24 cellular contexts compared by ENCODE assay signal in the genomic region with DNA sequence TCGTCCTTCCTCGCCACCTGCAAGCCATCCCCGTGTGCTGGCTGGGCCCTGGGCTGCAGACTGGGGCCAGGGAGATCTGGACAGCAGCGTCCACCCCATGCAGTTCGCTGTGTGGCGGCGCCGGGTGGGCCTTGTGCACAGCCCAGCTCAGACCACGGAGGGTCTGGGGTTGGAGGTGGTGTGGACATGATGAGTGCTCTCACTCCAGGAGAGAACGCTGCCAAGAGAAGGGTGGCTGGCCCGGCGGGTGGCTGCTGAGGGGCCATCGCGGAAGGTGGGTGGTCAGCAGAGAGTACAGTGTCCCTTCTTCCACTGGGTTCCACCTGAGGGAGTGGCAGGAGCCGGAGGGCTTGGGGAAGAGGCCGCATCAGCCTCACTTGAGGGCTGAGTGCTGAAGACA. TPM values are rescaled to one million over a fixed set of nuclear protein-coding genes. Genes with fewer than 3 reads are reported as not detected.
DNase-seq lines count a peak whose midpoint lies in the region; ATAC-seq and TF ChIP-seq lines count a peak whose summit lies in the region.
"Had no signal": no experiment of that assay in that cellular context is flagged by ENCODE, and none has a peak within 500 bp of the region (broad histone marks: within the 10 kb centered on the region; RNA-seq: fewer than 3 reads in every experiment).

No MANE protein-coding gene starts in this region.

- CTCF ChIA-PET in RWPE1 (lab: Yijun Ruan, JAX): interaction anchor here (0.6 to 1.1 kb wide), 4 partner anchors 14 to 202 kb away, joined by 3 to 4 read pairs (median 3); no protein-coding TSS in a partner anchor

- H3K4me1 Mint-ChIP-seq in endodermal cell: peaks cover 6% of the 10 kb centered on the region
- peaks cover 19% of the 10 kb centered on the region for H3K4me1 Mint-ChIP-seq in progenitor cell of endocrine pancreas (ENCODE audit: low read depth)
- H3K4me1 Mint-ChIP-seq in type B pancreatic cell (ENCODE audit: unreplicated experiment): peaks cover 34% of the 10 kb centered on the region
- no peaks in the 10 kb centered on the region for H3K4me1 Mint-ChIP-seq in activated naive CD8-positive, alpha-beta T cell treated with anti-CD3 and anti-CD28 coated beads, Interleukin-2, amount 50 U/mL, for 24 hours
- H3K4me1 Mint-ChIP-seq: activated naive CD8-positive, alpha-beta T cell treated with anti-CD3 and anti-CD28 coated beads for 36 hours; activated T-helper 17 cell treated with anti-CD3 and anti-CD28 coated beads, Interleukin-2, amount 50 U/mL, for 72 hours had no signal

- H3K4me3 Mint-ChIP-seq in endodermal cell (no peak overlapping the region), progenitor cell of endocrine pancreas (ENCODE audit: low read depth) (no peak overlapping the region), type B pancreatic cell (no peak overlapping the region)
- no peak overlapping the region for H3K4me3 Mint-ChIP-seq in activated naive CD8-positive, alpha-beta T cell treated with anti-CD3 and anti-CD28 coated beads, Interleukin-2, amount 50 U/mL, for 24 hours
- H3K4me3 Mint-ChIP-seq: activated naive CD8-positive, alpha-beta T cell treated with anti-CD3 and anti-CD28 coated beads for 36 hours; activated T-helper 17 cell treated with anti-CD3 and anti-CD28 coated beads, Interleukin-2, amount 50 U/mL, for 72 hours; CD4-positive, alpha-beta T cell; immature natural killer cell; natural killer cell had no signal

- no peaks in the 10 kb centered on the region for H3K9me3 ChIP-seq in endodermal cell (ENCODE audit: control insufficient read depth, low read length)
- H3K9me3 ChIP-seq: pancreas had no signal

- no peak for TF ChIP-seq CTCF in RWPE1 (conservative IDR thresholded peaks at IDR 0.05; ENCODE audit: low read depth)
- no peak for TF ChIP-seq CTCF in endodermal cell (conservative IDR thresholded peaks at IDR 0.05)
- no peak for TF ChIP-seq CTCF in progenitor cell of endocrine pancreas (IDR thresholded peaks at IDR 0.05; ENCODE audit: unreplicated experiment)
- no peak for TF ChIP-seq CTCF in type B pancreatic cell (conservative IDR thresholded peaks at IDR 0.05)

- H3K36me3 Mint-ChIP-seq in endodermal cell (ENCODE audit: low read depth): no peaks in the 10 kb centered on the region
- no peaks in the 10 kb centered on the region for H3K36me3 Mint-ChIP-seq in progenitor cell of endocrine pancreas (ENCODE audit: insufficient read depth)
- no peaks in the 10 kb centered on the region for H3K36me3 Mint-ChIP-seq in type B pancreatic cell
- no peaks in the 10 kb centered on the region for H3K36me3 Mint-ChIP-seq in activated naive CD8-positive, alpha-beta T cell treated with anti-CD3 and anti-CD28 coated beads, Interleukin-2, amount 50 U/mL, for 24 hours (ENCODE audit: low read depth)
- H3K36me3 Mint-ChIP-seq: activated naive CD8-positive, alpha-beta T cell treated with anti-CD3 and anti-CD28 coated beads for 36 hours; immature natural killer cell; natural killer cell had no signal

- POLR2A ChIA-PET in RWPE1 (lab: Yijun Ruan, JAX; ENCODE audit: low non-redundant PET): no interaction called here

- H3K4me1 ChIP-seq in endodermal cell (ENCODE audit: control insufficient read depth, insufficient read depth, low read length): peaks cover 5% of the 10 kb centered on the region

- H3K27ac ChIP-seq in RWPE1: peak overlapping the region; percentile 99
- H3K27ac ChIP-seq in endodermal cell (ENCODE audit: low read depth, low read length): no peak overlapping the region

- WGBS in endodermal cell (ENCODE audit: insufficient coverage in 1 of 2, insufficient read length in 1 of 2), 2 experiments: 96 to 100% methylated on average over 3 to 16 of the region's 16 CpGs

- no peak for DNase-seq in RWPE1 (ENCODE audit: low spot score)
- no peak for DNase-seq in endodermal cell
- DNase-seq in progenitor cell of endocrine pancreas (ENCODE audit: low spot score, unreplicated experiment): no peak
- DNase-seq in type B pancreatic cell (ENCODE audit: extremely low spot score, unreplicated experiment): no peak
- DNase-seq in activated naive CD8-positive, alpha-beta T cell treated with anti-CD3 and anti-CD28 coated beads, Interleukin-2, amount 50 U/mL, for 24 hours: no peak
- DNase-seq: activated CD4-positive, alpha-beta T cell treated with anti-CD3 and anti-CD28 coated beads, Interleukin-2, amount 50 U/mL, for 48 hours; activated CD8-positive, alpha-beta memory T cell treated with anti-CD3 and anti-CD28 coated beads, Interleukin-2, amount 50 U/mL, for 48 hours; activated naive CD8-positive, alpha-beta T cell treated with anti-CD3 and anti-CD28 coated beads for 36 hours; CD4-positive, alpha-beta T cell; DMS 273 treated with DMSO at 0.1 percent for 48 hours; effector memory CD4-positive, alpha-beta T cell; hippocampal formation; immature natural killer cell; midbrain; natural killer cell; NCI-H2081; NCI-H774; pancreas had no signal

- no peak overlapping the region for H3K9ac ChIP-seq in endodermal cell (ENCODE audit: extremely low read depth, low read length, poor library complexity, severe bottlenecking)

- no peak overlapping the region for H3K4me3 ChIP-seq in endodermal cell (ENCODE audit: low read length)
- H3K4me3 ChIP-seq: pancreas had no signal

- no peaks in the 10 kb centered on the region for H3K36me3 ChIP-seq in endodermal cell (ENCODE audit: control insufficient read depth, insufficient read depth, low read length)
- H3K36me3 ChIP-seq: pancreas had no signal

- peak overlapping the region; percentile 74 for H3K27ac Mint-ChIP-seq in endodermal cell
- H3K27ac Mint-ChIP-seq in progenitor cell of endocrine pancreas: peak overlapping the region; percentile 37
- peak overlapping the region; percentile 78 for H3K27ac Mint-ChIP-seq in type B pancreatic cell
- H3K27ac Mint-ChIP-seq in activated naive CD8-positive, alpha-beta T cell treated with anti-CD3 and anti-CD28 coated beads, Interleukin-2, amount 50 U/mL, for 24 hours: no peak overlapping the region
- H3K27ac Mint-ChIP-seq: activated naive CD8-positive, alpha-beta T cell treated with anti-CD3 and anti-CD28 coated beads for 36 hours; activated T-helper 17 cell treated with anti-CD3 and anti-CD28 coated beads, Interleukin-2, amount 50 U/mL, for 72 hours; CD4-positive, alpha-beta T cell; natural killer cell had no signal

- H3K9me3 Mint-ChIP-seq in endodermal cell (no peaks in the 10 kb centered on the region), progenitor cell of endocrine pancreas (ENCODE audit: low read depth) (no peaks in the 10 kb centered on the region), type B pancreatic cell (no peaks in the 10 kb centered on the region)
- H3K9me3 Mint-ChIP-seq in activated naive CD8-positive, alpha-beta T cell treated with anti-CD3 and anti-CD28 coated beads, Interleukin-2, amount 50 U/mL, for 24 hours: no peaks in the 10 kb centered on the region
- H3K9me3 Mint-ChIP-seq: activated naive CD8-positive, alpha-beta T cell treated with anti-CD3 and anti-CD28 coated beads for 36 hours; activated T-helper 17 cell treated with anti-CD3 and anti-CD28 coated beads, Interleukin-2, amount 50 U/mL, for 72 hours; CD4-positive, alpha-beta T cell; immature natural killer cell; natural killer cell had no signal

- no peak for ATAC-seq in GM21423 (IDR thresholded peaks at IDR 0.05; ENCODE audit: unreplicated experiment)
- no peak for ATAC-seq in HG03571 (IDR thresholded peaks at IDR 0.05; ENCODE audit: unreplicated experiment)
- ATAC-seq in GM19023 (IDR thresholded peaks at IDR 0.05; ENCODE audit: unreplicated experiment): no peak
- no peak for ATAC-seq in activated naive CD8-positive, alpha-beta T cell treated with anti-CD3 and anti-CD28 coated beads, Interleukin-2, amount 50 U/mL, for 24 hours
- ATAC-seq: activated T-helper 17 cell treated with anti-CD3 and anti-CD28 coated beads, Interleukin-2, amount 50 U/mL, for 72 hours; natural killer cell; pancreas; sciatic nerve; SK-N-SH treated with all-trans-retinoic acid at 6 μM for 48 hours had no signal

- no peaks in the 10 kb centered on the region for H3K27me3 ChIP-seq in endodermal cell (ENCODE audit: control insufficient read depth, insufficient read depth, low read length, poor library complexity, severe bottlenecking)
- H3K27me3 ChIP-seq: pancreas had no signal

- H3K27me3 Mint-ChIP-seq in endodermal cell (ENCODE audit: insufficient read depth) (no peaks in the 10 kb centered on the region), progenitor cell of endocrine pancreas (no peaks in the 10 kb centered on the region), type B pancreatic cell (no peaks in the 10 kb centered on the region)
- H3K27me3 Mint-ChIP-seq in activated naive CD8-positive, alpha-beta T cell treated with anti-CD3 and anti-CD28 coated beads, Interleukin-2, amount 50 U/mL, for 24 hours: peaks cover 2% of the 10 kb centered on the region
- H3K27me3 Mint-ChIP-seq: activated naive CD8-positive, alpha-beta T cell treated with anti-CD3 and anti-CD28 coated beads for 36 hours; activated T-helper 17 cell treated with anti-CD3 and anti-CD28 coated beads, Interleukin-2, amount 50 U/mL, for 72 hours; CD4-positive, alpha-beta T cell had no signal

RNA-seq across cellular contexts. Expression of gene RXRA, which starts 44.4 kb away (rescaled TPM):
- total RNA-seq in endodermal cell (10 to 100 TPM; 58.3 to 70.6 TPM), progenitor cell of endocrine pancreas (58.4 and 64.8 TPM in 2 replicates), type B pancreatic cell (ENCODE audit: low replicate concordance) (66.9 and 127 TPM in 2 replicates)
- 37.4 TPM for polyA plus RNA-seq in endodermal cell (2013, experiment 1 of 2)
- 33.9 TPM for polyA plus RNA-seq in endodermal cell (2013, experiment 2 of 2)
